In the genomic region with DNA sequence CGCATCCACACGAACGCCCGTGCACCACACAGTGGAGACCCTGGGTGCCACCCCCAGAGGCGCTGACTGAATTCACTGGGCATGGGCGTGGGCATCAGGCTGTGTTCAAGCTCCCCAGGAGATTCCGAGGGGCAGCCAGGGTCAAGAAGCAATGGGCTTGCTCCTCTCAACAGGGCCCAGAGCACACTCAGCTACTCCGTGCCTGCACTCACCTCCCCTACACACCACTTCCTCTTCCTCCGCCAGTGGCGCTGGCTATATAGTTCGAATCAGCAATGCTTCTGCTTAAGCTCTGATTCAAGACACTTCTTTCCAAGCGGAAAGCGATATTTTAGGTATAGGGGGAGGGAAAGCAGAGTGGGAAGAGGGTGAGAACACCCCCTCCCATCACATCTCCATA, we compare ENCODE assay signal across 1 cellular context.
TF ChIP-seq lines count a peak whose summit lies in the region.

No MANE protein-coding gene starts in this region.

TF ChIP-seq in HepG2, 621 proteins besides CTCF, POLR2A, EP300 and RAD21:
- TF ChIP-seq, protein P1, sequence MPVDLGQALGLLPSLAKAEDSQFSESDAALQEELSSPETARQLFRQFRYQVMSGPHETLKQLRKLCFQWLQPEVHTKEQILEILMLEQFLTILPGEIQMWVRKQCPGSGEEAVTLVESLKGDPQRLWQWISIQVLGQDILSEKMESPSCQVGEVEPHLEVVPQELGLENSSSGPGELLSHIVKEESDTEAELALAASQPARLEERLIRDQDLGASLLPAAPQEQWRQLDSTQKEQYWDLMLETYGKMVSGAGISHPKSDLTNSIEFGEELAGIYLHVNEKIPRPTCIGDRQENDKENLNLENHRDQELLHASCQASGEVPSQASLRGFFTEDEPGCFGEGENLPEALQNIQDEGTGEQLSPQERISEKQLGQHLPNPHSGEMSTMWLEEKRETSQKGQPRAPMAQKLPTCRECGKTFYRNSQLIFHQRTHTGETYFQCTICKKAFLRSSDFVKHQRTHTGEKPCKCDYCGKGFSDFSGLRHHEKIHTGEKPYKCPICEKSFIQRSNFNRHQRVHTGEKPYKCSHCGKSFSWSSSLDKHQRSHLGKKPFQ (CRISPR knock-in tag; IDR thresholded peaks at IDR 0.05; ENCODE audit: insufficient replicate concordance), result no peak
- TF ChIP-seq, protein P2, sequence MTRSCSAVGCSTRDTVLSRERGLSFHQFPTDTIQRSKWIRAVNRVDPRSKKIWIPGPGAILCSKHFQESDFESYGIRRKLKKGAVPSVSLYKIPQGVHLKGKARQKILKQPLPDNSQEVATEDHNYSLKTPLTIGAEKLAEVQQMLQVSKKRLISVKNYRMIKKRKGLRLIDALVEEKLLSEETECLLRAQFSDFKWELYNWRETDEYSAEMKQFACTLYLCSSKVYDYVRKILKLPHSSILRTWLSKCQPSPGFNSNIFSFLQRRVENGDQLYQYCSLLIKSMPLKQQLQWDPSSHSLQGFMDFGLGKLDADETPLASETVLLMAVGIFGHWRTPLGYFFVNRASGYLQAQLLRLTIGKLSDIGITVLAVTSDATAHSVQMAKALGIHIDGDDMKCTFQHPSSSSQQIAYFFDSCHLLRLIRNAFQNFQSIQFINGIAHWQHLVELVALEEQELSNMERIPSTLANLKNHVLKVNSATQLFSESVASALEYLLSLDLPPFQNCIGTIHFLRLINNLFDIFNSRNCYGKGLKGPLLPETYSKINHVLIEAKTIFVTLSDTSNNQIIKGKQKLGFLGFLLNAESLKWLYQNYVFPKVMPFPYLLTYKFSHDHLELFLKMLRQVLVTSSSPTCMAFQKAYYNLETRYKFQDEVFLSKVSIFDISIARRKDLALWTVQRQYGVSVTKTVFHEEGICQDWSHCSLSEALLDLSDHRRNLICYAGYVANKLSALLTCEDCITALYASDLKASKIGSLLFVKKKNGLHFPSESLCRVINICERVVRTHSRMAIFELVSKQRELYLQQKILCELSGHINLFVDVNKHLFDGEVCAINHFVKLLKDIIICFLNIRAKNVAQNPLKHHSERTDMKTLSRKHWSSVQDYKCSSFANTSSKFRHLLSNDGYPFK (CRISPR knock-in tag; IDR thresholded peaks at IDR 0.05; ENCODE audit: borderline replicate concordance), result no peak
- TF ChIP-seq NPAS2 (CRISPR knock-in tag; IDR thresholded peaks at IDR 0.05; ENCODE audit: borderline replicate concordance) (no peak), FOXK2 (IDR thresholded peaks at IDR 0.05) (no peak), NAIF1 (CRISPR knock-in tag; IDR thresholded peaks at IDR 0.05; ENCODE audit: borderline replicate concordance) (no peak), ZNF331 (CRISPR knock-in tag; IDR thresholded peaks at IDR 0.05) (no peak), ZFP62 (CRISPR knock-in tag; IDR thresholded peaks at IDR 0.05) (no peak), ZNF670 (CRISPR knock-in tag; IDR thresholded peaks at IDR 0.05; ENCODE audit: borderline replicate concordance) (no peak), ZBTB21 (CRISPR knock-in tag; IDR thresholded peaks at IDR 0.05) (no peak), ZNF343 (CRISPR knock-in tag; IDR thresholded peaks at IDR 0.05) (no peak), ZNF260 (CRISPR knock-in tag; IDR thresholded peaks at IDR 0.05; ENCODE audit: borderline replicate concordance, low read depth) (no peak)
